ENCODE assay signal across 14 cellular contexts in the genomic region with DNA sequence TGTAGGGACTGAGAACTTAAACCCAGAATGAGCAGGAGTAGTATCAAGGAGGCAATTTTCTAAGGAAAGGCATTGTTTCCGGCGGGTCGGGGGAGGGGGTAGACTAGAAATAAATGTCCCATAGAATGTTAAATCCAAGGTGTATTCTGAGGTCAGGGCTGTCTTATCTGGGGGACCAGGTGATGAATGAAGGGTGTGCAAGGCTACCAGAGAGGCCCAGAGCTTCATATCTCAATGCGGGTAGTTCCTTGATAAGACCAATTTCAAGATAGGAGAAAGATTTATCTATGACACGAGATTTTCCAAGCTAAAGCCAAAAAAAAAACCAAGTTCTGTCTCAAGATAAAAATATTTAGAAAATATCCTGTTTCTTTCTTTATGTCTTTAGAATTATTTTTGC.
"Had no signal": no experiment of that assay in that cellular context is flagged by ENCODE, and none has a peak within 500 bp of the region (broad histone marks: within the 10 kb centered on the region; RNA-seq: fewer than 3 reads in every experiment).

No MANE protein-coding gene starts in this region.

- H3K4me3 Mint-ChIP-seq: activated CD4-positive, alpha-beta T cell treated with anti-CD3 and anti-CD28 coated beads for 36 hours; activated CD8-positive, alpha-beta T cell treated with anti-CD3 and anti-CD28 coated beads, Interleukin-2, amount 10 ng/mL, durations not matched to agents 7 days and 5 days; activated T-helper 1 cell treated with anti-CD3 and anti-CD28 coated beads, Interleukin-12 subunit alpha, Interleukin-12 subunit beta, Interleukin-2, Interleukin-4 antibody, amounts not matched to agents 30 ng/mL and 10 ng/mL and 1 ng/mL, durations not matched to agents 14 hours and 24 hours and 36 hours; central memory CD8-positive, alpha-beta T cell; endodermal cell; neural progenitor cell; stimulated activated effector memory CD8-positive, alpha-beta T cell treated with anti-CD3 and anti-CD28 coated beads, Interleukin-12 subunit alpha, Interleukin-12 subunit beta, amount 100 ng/mL, for 72 hours; type B pancreatic cell had no signal

- H3K9me3 ChIP-seq: right atrium auricular region, SJSA1 had no signal

- H3K36me3 ChIP-seq: right atrium auricular region had no signal

- H3K36me3 Mint-ChIP-seq: type B pancreatic cell had no signal

- H3K9me3 Mint-ChIP-seq: activated T-helper 1 cell treated with anti-CD3 and anti-CD28 coated beads, Interleukin-12 subunit alpha, Interleukin-12 subunit beta, Interleukin-2, Interleukin-4 antibody, amounts not matched to agents 30 ng/mL and 10 ng/mL and 1 ng/mL, durations not matched to agents 14 hours and 24 hours and 36 hours; central memory CD8-positive, alpha-beta T cell; endodermal cell; neural progenitor cell; stimulated activated effector memory CD8-positive, alpha-beta T cell treated with anti-CD3 and anti-CD28 coated beads, Interleukin-12 subunit alpha, Interleukin-12 subunit beta, amount 100 ng/mL, for 72 hours; type B pancreatic cell had no signal

- DNase-seq: activated CD8-positive, alpha-beta memory T cell treated with anti-CD3 and anti-CD28 coated beads, Interleukin-2, amount 50 U/mL, for 48 hours had no signal

- H3K27me3 ChIP-seq: neural progenitor cell, right atrium auricular region, SJSA1 had no signal

- H3K4me1 Mint-ChIP-seq: brain, neural progenitor cell had no signal

- H3K27me3 Mint-ChIP-seq: activated CD4-positive, alpha-beta T cell treated with anti-CD3 and anti-CD28 coated beads for 36 hours; brain; central memory CD8-positive, alpha-beta T cell; type B pancreatic cell had no signal

- H3K4me3 ChIP-seq: neural progenitor cell, right atrium auricular region, SJSA1, skin epidermis had no signal

- H3K27ac Mint-ChIP-seq: activated CD8-positive, alpha-beta T cell treated with anti-CD3 and anti-CD28 coated beads, Interleukin-2, amount 10 ng/mL, durations not matched to agents 7 days and 5 days; endodermal cell; neural progenitor cell had no signal

- H3K4me1 ChIP-seq: neural progenitor cell, SJSA1 had no signal

- H3K27ac ChIP-seq: neural progenitor cell, right atrium auricular region, SJSA1, skin epidermis, VCaP had no signal
